In the genomic region with DNA sequence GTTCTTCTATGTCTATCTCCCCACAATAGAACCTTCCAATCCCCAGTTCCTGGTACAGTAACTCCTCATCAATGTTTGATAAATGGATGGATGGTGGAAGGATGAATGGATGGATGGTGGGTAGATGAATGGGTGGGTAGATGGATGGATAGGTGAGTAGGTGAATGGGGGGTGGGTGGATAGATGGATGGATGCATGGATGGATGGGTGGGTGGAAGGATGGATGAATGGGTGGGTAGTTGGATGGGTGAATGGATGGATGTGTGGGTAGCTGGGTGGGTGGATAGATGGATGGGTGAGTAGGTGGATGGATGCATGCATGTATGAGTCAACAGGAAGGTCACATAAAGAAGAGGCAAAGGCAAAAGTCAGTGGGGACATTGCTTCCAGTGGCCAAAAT, we compare ENCODE assay signal across 23 cellular contexts.
"Had no signal": no experiment of that assay in that cellular context is flagged by ENCODE, and none has a peak within 500 bp of the region (broad histone marks: within the 10 kb centered on the region; RNA-seq: fewer than 3 reads in every experiment).

No MANE protein-coding gene starts in this region.

- ATAC-seq: effector memory CD8-positive, alpha-beta T cell; esophagus mucosa; gastrocnemius medialis; left colon; left lobe of liver had no signal

- DNase-seq: colonic mucosa; cortex of kidney; effector CD8-positive, alpha-beta T cell; effector memory CD8-positive, alpha-beta T cell; endodermal cell; erythroblast; esophagus squamous epithelium; foreskin fibroblast; foreskin melanocyte; gastrocnemius medialis; heart left ventricle; immature natural killer cell; islet precursor cell; kidney glomerular epithelial cell; left colon; left ventricle myocardium inferior; mammary epithelial cell; mesendoderm; midbrain had no signal

- H3K27ac Mint-ChIP-seq: dendritic cell treated with granulocyte-macrophage colony-stimulating factor and Interleukin-4, amounts not matched to agents 40 ng/mL and 50 ng/mL, for 4 days; effector memory CD8-positive, alpha-beta T cell; endodermal cell; immature natural killer cell; memory B cell had no signal

- H3K9me3 Mint-ChIP-seq: dendritic cell treated with granulocyte-macrophage colony-stimulating factor and Interleukin-4, amounts not matched to agents 40 ng/mL and 50 ng/mL, for 4 days had no signal

- H3K36me3 Mint-ChIP-seq: immature natural killer cell, memory B cell had no signal

- H3K4me1 Mint-ChIP-seq: immature natural killer cell, memory B cell had no signal

- H3K4me3 Mint-ChIP-seq: dendritic cell treated with granulocyte-macrophage colony-stimulating factor and Interleukin-4, amounts not matched to agents 40 ng/mL and 50 ng/mL, for 4 days; effector memory CD8-positive, alpha-beta T cell; endodermal cell; immature natural killer cell; memory B cell had no signal
